In genomic region chr12:69476276-69477017, GRCh38 we compare ENCODE assay signal across 1 cellular context.
TF ChIP-seq lines count a peak whose summit lies in the region.

No MANE protein-coding gene starts in this region.

TF ChIP-seq in HepG2, 621 proteins besides CTCF, POLR2A, EP300 and RAD21:
- TF ChIP-seq FIP1L1 (IDR thresholded peaks at IDR 0.05; ENCODE audit: borderline replicate concordance, insufficient read depth, low read depth, low read length) (no peak), ZNF441 (CRISPR knock-in tag; IDR thresholded peaks at IDR 0.05; ENCODE audit: borderline replicate concordance) (no peak), ZNF703 (CRISPR knock-in tag; IDR thresholded peaks at IDR 0.05; ENCODE audit: borderline replicate concordance) (no peak), ZNF33B (CRISPR knock-in tag; IDR thresholded peaks at IDR 0.05) (no peak), NR2F6 (IDR thresholded peaks at IDR 0.05) (no peak), NR2F6 (CRISPR knock-in tag; IDR thresholded peaks at IDR 0.05) (no peak), DRAP1 (CRISPR knock-in tag; IDR thresholded peaks at IDR 0.05) (no peak), ZNF513 (CRISPR knock-in tag; conservative IDR thresholded peaks at IDR 0.05) (no peak), NR1H2 (CRISPR knock-in tag; IDR thresholded peaks at IDR 0.05; ENCODE audit: borderline replicate concordance, low read depth) (no peak), RELA (CRISPR knock-in tag; IDR thresholded peaks at IDR 0.05) (no peak), ZNF296 (CRISPR knock-in tag; conservative IDR thresholded peaks at IDR 0.05) (no peak), NCOA1 (CRISPR knock-in tag; IDR thresholded peaks at IDR 0.05) (no peak), ATF4 (CRISPR knock-in tag; IDR thresholded peaks at IDR 0.05) (peak in 1 of 2 experiments; percentile 68; a peak in 2 of 4 replicates), YY1 (IDR thresholded peaks at IDR 0.05; ENCODE audit: insufficient read depth, insufficient replicate concordance, low read depth, low read length) (no peak), HNRNPK (IDR thresholded peaks at IDR 0.05; ENCODE audit: low read depth, low read length, poor library complexity, severe bottlenecking) (peak; percentile 70), SMC3 (IDR thresholded peaks at IDR 0.05; ENCODE audit: low read length) (no peak), CEBPB (IDR thresholded peaks at IDR 0.05; ENCODE audit: borderline replicate concordance, low read depth, low read length) (peak; percentile 17; the same call in 1 of the 2 replicates), ZNF460 (CRISPR knock-in tag; IDR thresholded peaks at IDR 0.05; ENCODE audit: borderline replicate concordance) (no peak), EHMT2 (IDR thresholded peaks at IDR 0.05; ENCODE audit: borderline replicate concordance, low read depth, low read length) (no peak), ZNF333 (CRISPR knock-in tag; IDR thresholded peaks at IDR 0.05; ENCODE audit: borderline replicate concordance) (no peak), ZUFSP (CRISPR knock-in tag; IDR thresholded peaks at IDR 0.05; ENCODE audit: borderline replicate concordance) (no peak), ZNF138 (CRISPR knock-in tag; IDR thresholded peaks at IDR 0.05; ENCODE audit: low read depth) (no peak), ZNF788 (CRISPR knock-in tag; IDR thresholded peaks at IDR 0.05; ENCODE audit: borderline replicate concordance) (no peak), BCL6 (CRISPR knock-in tag; IDR thresholded peaks at IDR 0.05) (peak; percentile 76), ZFP1 (CRISPR knock-in tag; IDR thresholded peaks at IDR 0.05) (no peak), ZNF562 (CRISPR knock-in tag; IDR thresholded peaks at IDR 0.05; ENCODE audit: borderline replicate concordance) (no peak), TARDBP (CRISPR knock-in tag; IDR thresholded peaks at IDR 0.05) (no peak), PTBP1 (IDR thresholded peaks at IDR 0.05; ENCODE audit: low read depth, low read length, poor library complexity, severe bottlenecking) (no peak), RXRB (CRISPR knock-in tag; IDR thresholded peaks at IDR 0.05; ENCODE audit: borderline replicate concordance) (no peak), NR2C2 (CRISPR knock-in tag; IDR thresholded peaks at IDR 0.05; ENCODE audit: borderline replicate concordance) (no peak), ZSCAN22 (CRISPR knock-in tag; IDR thresholded peaks at IDR 0.05) (no peak)
- TF ChIP-seq, protein P1, sequence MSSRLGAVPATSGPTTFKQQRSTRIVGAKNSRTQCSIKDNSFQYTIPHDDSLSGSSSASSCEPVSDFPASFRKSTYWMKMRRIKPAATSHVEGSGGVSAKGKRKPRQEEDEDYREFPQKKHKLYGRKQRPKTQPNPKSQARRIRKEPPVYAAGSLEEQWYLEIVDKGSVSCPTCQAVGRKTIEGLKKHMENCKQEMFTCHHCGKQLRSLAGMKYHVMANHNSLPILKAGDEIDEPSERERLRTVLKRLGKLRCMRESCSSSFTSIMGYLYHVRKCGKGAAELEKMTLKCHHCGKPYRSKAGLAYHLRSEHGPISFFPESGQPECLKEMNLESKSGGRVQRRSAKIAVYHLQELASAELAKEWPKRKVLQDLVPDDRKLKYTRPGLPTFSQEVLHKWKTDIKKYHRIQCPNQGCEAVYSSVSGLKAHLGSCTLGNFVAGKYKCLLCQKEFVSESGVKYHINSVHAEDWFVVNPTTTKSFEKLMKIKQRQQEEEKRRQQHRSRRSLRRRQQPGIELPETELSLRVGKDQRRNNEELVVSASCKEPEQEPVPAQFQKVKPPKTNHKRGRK (CRISPR knock-in tag; IDR thresholded peaks at IDR 0.05) = no peak
- TF ChIP-seq, protein P2, sequence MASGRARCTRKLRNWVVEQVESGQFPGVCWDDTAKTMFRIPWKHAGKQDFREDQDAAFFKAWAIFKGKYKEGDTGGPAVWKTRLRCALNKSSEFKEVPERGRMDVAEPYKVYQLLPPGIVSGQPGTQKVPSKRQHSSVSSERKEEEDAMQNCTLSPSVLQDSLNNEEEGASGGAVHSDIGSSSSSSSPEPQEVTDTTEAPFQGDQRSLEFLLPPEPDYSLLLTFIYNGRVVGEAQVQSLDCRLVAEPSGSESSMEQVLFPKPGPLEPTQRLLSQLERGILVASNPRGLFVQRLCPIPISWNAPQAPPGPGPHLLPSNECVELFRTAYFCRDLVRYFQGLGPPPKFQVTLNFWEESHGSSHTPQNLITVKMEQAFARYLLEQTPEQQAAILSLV (CRISPR knock-in tag; IDR thresholded peaks at IDR 0.05; ENCODE audit: borderline replicate concordance) = no peak
- TF ChIP-seq, protein P3, sequence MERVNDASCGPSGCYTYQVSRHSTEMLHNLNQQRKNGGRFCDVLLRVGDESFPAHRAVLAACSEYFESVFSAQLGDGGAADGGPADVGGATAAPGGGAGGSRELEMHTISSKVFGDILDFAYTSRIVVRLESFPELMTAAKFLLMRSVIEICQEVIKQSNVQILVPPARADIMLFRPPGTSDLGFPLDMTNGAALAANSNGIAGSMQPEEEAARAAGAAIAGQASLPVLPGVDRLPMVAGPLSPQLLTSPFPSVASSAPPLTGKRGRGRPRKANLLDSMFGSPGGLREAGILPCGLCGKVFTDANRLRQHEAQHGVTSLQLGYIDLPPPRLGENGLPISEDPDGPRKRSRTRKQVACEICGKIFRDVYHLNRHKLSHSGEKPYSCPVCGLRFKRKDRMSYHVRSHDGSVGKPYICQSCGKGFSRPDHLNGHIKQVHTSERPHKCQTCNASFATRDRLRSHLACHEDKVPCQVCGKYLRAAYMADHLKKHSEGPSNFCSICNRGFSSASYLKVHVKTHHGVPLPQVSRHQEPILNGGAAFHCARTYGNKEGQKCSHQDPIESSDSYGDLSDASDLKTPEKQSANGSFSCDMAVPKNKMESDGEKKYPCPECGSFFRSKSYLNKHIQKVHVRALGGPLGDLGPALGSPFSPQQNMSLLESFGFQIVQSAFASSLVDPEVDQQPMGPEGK (CRISPR knock-in tag; IDR thresholded peaks at IDR 0.05) = no peak
